ENCODE assay signal across 8 cellular contexts in the genomic region with DNA sequence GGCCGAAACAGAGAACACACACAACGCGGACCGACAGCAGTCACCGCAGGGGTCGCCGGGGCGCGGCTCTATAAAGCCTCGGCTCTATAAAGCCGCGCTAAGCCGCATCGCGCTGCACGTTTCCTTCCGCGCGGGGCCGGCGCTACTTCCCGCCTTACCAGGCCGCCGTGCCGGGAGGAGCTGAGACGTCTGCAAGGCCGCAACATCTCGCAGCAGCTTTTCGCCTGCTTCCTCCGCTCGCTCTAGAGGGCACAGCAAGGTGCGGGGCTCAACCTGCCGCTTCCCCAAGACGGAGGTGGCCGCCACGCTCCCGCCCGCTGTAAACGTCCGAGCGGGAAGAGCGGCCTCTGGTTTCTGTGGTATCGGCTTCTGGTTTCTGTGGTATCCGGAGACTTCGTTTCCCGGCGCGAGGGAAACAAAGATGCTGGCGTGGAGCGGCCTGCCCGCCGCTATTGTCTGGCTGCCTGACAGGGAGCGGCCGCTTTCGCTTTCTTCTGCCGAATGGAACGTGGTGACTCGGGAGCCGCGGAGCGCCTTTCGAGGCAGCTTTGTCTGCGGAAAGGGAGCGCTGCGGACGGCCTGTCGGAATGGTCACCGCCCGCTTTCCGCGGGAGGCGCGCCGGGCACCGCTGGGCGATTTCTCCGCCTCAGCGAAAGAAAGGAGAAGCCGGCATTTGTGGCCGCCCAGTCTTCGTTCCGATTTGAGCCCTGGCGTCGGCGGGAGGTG.
A peak's percentile ranks its signal among the peaks of the same experiment; 100 is the strongest.
DNase-seq lines count a peak whose midpoint lies in the region; ATAC-seq and TF ChIP-seq lines count a peak whose summit lies in the region.

No MANE protein-coding gene starts in this region.

- peak in 1 of 4 donors; percentile 7 for TF ChIP-seq EP300 in upper lobe of left lung (IDR thresholded peaks at IDR 0.05)

- no peaks in the 10 kb centered on the region for H3K9me3 ChIP-seq in left ventricle myocardium inferior (replicated peaks)
- no peaks in the 10 kb centered on the region for H3K9me3 ChIP-seq in upper lobe of left lung

- DNase-seq in ELF-1 (ENCODE audit: low read depth, low spot score) (peak; percentile 95), T follicular helper cell (ENCODE audit: low read depth) (peak; percentile 82), amniotic epithelial cell (ENCODE audit: low read depth) (peak; percentile 93), left ventricle myocardium inferior (peak; percentile 94), posterior vena cava (ENCODE audit: low spot score) (peak; percentile 98), upper lobe of left lung (peak; percentile 91 to 98)
- peak; percentile 86 for DNase-seq in Jurkat, Clone E6-1 (ENCODE audit: low read depth, low spot score)

- H3K36me3 ChIP-seq in left ventricle myocardium inferior (no peaks in the 10 kb centered on the region), upper lobe of left lung (no peaks in the 10 kb centered on the region)

- WGBS in upper lobe of left lung, 2 donors = 0 to 2% methylated on average over 11 to 32 of the region's 85 CpGs

- ATAC-seq in GM21576 (IDR thresholded peaks at IDR 0.05; ENCODE audit: unreplicated experiment) (peak; percentile 71), upper lobe of left lung (ENCODE audit: low FRiP score in 2 of 2) (peak; percentile 97)

- H3K4me3 ChIP-seq in Jurkat, Clone E6-1 (ENCODE audit: low read length) = peak overlapping the region; percentile 68
- H3K4me3 ChIP-seq in left ventricle myocardium inferior (peak overlapping the region; percentile 87), upper lobe of left lung (peak overlapping the region; percentile 37 to 77 (median 62))

- peak overlapping the region; percentile 98 for H3K27ac ChIP-seq in left ventricle myocardium inferior (replicated peaks)
- H3K27ac ChIP-seq in upper lobe of left lung = peak overlapping the region; percentile 95 to 98 (median 96)

- H3K27me3 ChIP-seq in left ventricle myocardium inferior (ENCODE audit: low read depth) (peaks cover 4% of the 10 kb centered on the region), upper lobe of left lung (no peaks in the 10 kb centered on the region)

- intact Hi-C loops in left ventricle myocardium inferior (cut with micrococcal nuclease) = loop anchor here (10.0 kb wide), 1 partner anchor 118 kb away; no protein-coding TSS in a partner anchor
- intact Hi-C loops in posterior vena cava (cut with DNase I) = loop anchor here in 1 of 2 donors (10.0 kb wide), 3 partner anchors 92 to 432 kb away; a partner anchor contains a TSS

- H3K4me1 ChIP-seq in left ventricle myocardium inferior (peaks cover 33% of the 10 kb centered on the region), upper lobe of left lung (peaks cover 16 to 28% (median 21%) of the 10 kb centered on the region in 4 donors)

- TF ChIP-seq CTCF in left ventricle myocardium inferior (IDR thresholded peaks at IDR 0.05; ENCODE audit: borderline replicate concordance) = no peak
- TF ChIP-seq CTCF in upper lobe of left lung (IDR thresholded peaks at IDR 0.05) = peak in 3 of 6 experiments; percentile 29 to 50 (median 30)

- peak in 3 of 4 donors; percentile 92 to 97 (median 93) for TF ChIP-seq POLR2A in upper lobe of left lung (IDR thresholded peaks at IDR 0.05)

Comparison
In these comparisons a context has a peak if more than half of its experiments do, and no peak if none do; other contexts are left out.
1. Peak in every context shown above with its lines: DNase-seq, ATAC-seq, H3K4me3 ChIP-seq and H3K27ac ChIP-seq.